In genomic region chr22:19537941-19538488, GRCh38 we compare ENCODE assay signal across 35 cellular contexts. TPM values are rescaled to one million over a fixed set of nuclear protein-coding genes. Genes with fewer than 3 reads are reported as not detected.
"Had no signal": no experiment of that assay in that cellular context is flagged by ENCODE, and none has a peak within 500 bp of the region (broad histone marks: within the 10 kb centered on the region; RNA-seq: fewer than 3 reads in every experiment).

No MANE protein-coding gene starts in this region.

- ATAC-seq: activated CD8-positive, alpha-beta memory T cell treated with anti-CD3 and anti-CD28 coated beads, Interleukin-2, amount 10 ng/mL, durations not matched to agents 7 days and 5 days; activated naive CD4-positive, alpha-beta T cell treated with anti-CD3 and anti-CD28 coated beads, Interleukin-2, amount 50 U/mL, for 72 hours; activated T-helper 17 cell treated with anti-CD3 and anti-CD28 coated beads, Interleukin-2, amount 50 U/mL, for 72 hours; body of pancreas had no signal

- H3K4me1 Mint-ChIP-seq: activated CD4-positive, alpha-beta memory T cell treated with anti-CD3 and anti-CD28 coated beads, Interleukin-2, amount 10 ng/mL, durations not matched to agents 7 days and 5 days; activated CD8-positive, alpha-beta memory T cell treated with anti-CD3 and anti-CD28 coated beads, Interleukin-2, amount 10 ng/mL, durations not matched to agents 7 days and 5 days; activated T-helper 17 cell treated with anti-CD3 and anti-CD28 coated beads, Interleukin-2, amount 50 U/mL, for 72 hours had no signal

- H3K4me1 ChIP-seq: adrenal gland, body of pancreas, breast epithelium had no signal

- DNase-seq: activated CD4-positive, alpha-beta memory T cell treated with anti-CD3 and anti-CD28 coated beads, Interleukin-2, amount 10 ng/mL, durations not matched to agents 7 days and 5 days; activated CD4-positive, alpha-beta T cell treated with anti-CD3 and anti-CD28 coated beads for 1 hour; activated CD4-positive, alpha-beta T cell treated with anti-CD3 and anti-CD28 coated beads for 48 hours; activated CD4-positive, CD25-positive, alpha-beta regulatory T cell; activated CD8-positive, alpha-beta memory T cell treated with anti-CD3 and anti-CD28 coated beads for 24 hours; activated CD8-positive, alpha-beta memory T cell treated with anti-CD3 and anti-CD28 coated beads, Interleukin-2, amount 10 ng/mL, durations not matched to agents 7 days and 5 days; activated CD8-positive, alpha-beta memory T cell treated with anti-CD3 and anti-CD28 coated beads, Interleukin-2, amount 50 U/mL, for 48 hours; activated gamma-delta T cell treated with Interleukin-2 at 50 U/mL for 16 hours; activated naive CD4-positive, alpha-beta T cell treated with anti-CD3 and anti-CD28 coated beads for 36 hours; activated T-cell treated with anti-CD3 and anti-CD28 coated beads, Interleukin-2, amount 50 U/mL, for 48 hours; adrenal gland; body of pancreas; caudate nucleus; cerebellar nuclear complex; Kasumi-1; MM.1S; MV-4-11; NCI-H1092; NCI-H1436 treated with DMSO at 0.1 percent for 48 hours; NCI-H1694 treated with DMSO at 0.1 percent for 48 hours; NCI-H2029; NCI-H510A; NCI-H526; NCI-H748 treated with DMSO at 0.1 percent for 48 hours; OCI-M1; Right ventricle myocardium superior; SW 1271; T-helper 1 cell; T-helper 2 cell; T-helper 9 cell; WERI-Rb-1 had no signal

- H3K27ac Mint-ChIP-seq: activated CD4-positive, alpha-beta memory T cell treated with anti-CD3 and anti-CD28 coated beads, Interleukin-2, amount 10 ng/mL, durations not matched to agents 7 days and 5 days; activated CD8-positive, alpha-beta memory T cell treated with anti-CD3 and anti-CD28 coated beads, Interleukin-2, amount 10 ng/mL, durations not matched to agents 7 days and 5 days; activated naive CD4-positive, alpha-beta T cell treated with anti-CD3 and anti-CD28 coated beads for 36 hours; activated naive CD4-positive, alpha-beta T cell treated with anti-CD3 and anti-CD28 coated beads, Interleukin-2, amount 50 U/mL, for 72 hours; activated T-helper 17 cell treated with anti-CD3 and anti-CD28 coated beads, Interleukin-2, amount 50 U/mL, for 72 hours had no signal

- H3K36me3 ChIP-seq: adrenal gland, breast epithelium, WERI-Rb-1 had no signal

- H3K4me3 Mint-ChIP-seq: activated CD4-positive, alpha-beta memory T cell treated with anti-CD3 and anti-CD28 coated beads, Interleukin-2, amount 10 ng/mL, durations not matched to agents 7 days and 5 days; activated CD8-positive, alpha-beta memory T cell treated with anti-CD3 and anti-CD28 coated beads, Interleukin-2, amount 10 ng/mL, durations not matched to agents 7 days and 5 days; activated naive CD4-positive, alpha-beta T cell treated with anti-CD3 and anti-CD28 coated beads for 36 hours; activated T-helper 17 cell treated with anti-CD3 and anti-CD28 coated beads, Interleukin-2, amount 50 U/mL, for 72 hours had no signal

- H3K27ac ChIP-seq: adrenal gland, body of pancreas, breast epithelium, WERI-Rb-1 had no signal

- H3K36me3 Mint-ChIP-seq: activated CD8-positive, alpha-beta memory T cell treated with anti-CD3 and anti-CD28 coated beads, Interleukin-2, amount 10 ng/mL, durations not matched to agents 7 days and 5 days; activated naive CD4-positive, alpha-beta T cell treated with anti-CD3 and anti-CD28 coated beads, Interleukin-2, amount 50 U/mL, for 72 hours had no signal

- H3K9me3 ChIP-seq: adrenal gland, body of pancreas, breast epithelium had no signal

- H3K4me3 ChIP-seq: adrenal gland, body of pancreas, breast epithelium had no signal

- H3K27me3 ChIP-seq: adrenal gland, body of pancreas, breast epithelium had no signal

- H3K9me3 Mint-ChIP-seq: activated CD4-positive, alpha-beta memory T cell treated with anti-CD3 and anti-CD28 coated beads, Interleukin-2, amount 10 ng/mL, durations not matched to agents 7 days and 5 days; activated naive CD4-positive, alpha-beta T cell treated with anti-CD3 and anti-CD28 coated beads for 36 hours; activated naive CD4-positive, alpha-beta T cell treated with anti-CD3 and anti-CD28 coated beads, Interleukin-2, amount 50 U/mL, for 72 hours; activated T-helper 17 cell treated with anti-CD3 and anti-CD28 coated beads, Interleukin-2, amount 50 U/mL, for 72 hours had no signal

RNA-seq across cellular contexts. Expression of gene CLDN5, which starts 13.8 kb away (rescaled TPM):
- total RNA-seq: activated CD8-positive, alpha-beta memory T cell treated with anti-CD3 and anti-CD28 coated beads, Interleukin-2, amount 10 ng/mL, durations not matched to agents 7 days and 5 days; activated naive CD4-positive, alpha-beta T cell treated with anti-CD3 and anti-CD28 coated beads, Interleukin-2, amount 50 U/mL, for 72 hours; astrocyte had no signal

RNA-seq across cellular contexts. Expression of gene CDC45, which starts 58.3 kb away (rescaled TPM):
- total RNA-seq: body of pancreas had no signal
